In genomic region chr11:119207607-119208006, GRCh38 we compare ENCODE assay signal across 8 cellular contexts. TPM values are rescaled to one million over a fixed set of nuclear protein-coding genes. Genes with fewer than 3 reads are reported as not detected.
DNase-seq lines count a peak whose midpoint lies in the region; ATAC-seq, FAIRE-seq and TF ChIP-seq lines count a peak whose summit lies in the region.

No MANE protein-coding gene starts in this region.

- no peak for TF ChIP-seq CTCF in neural crest cell (conservative IDR thresholded peaks at IDR 0.05)
- no peak for TF ChIP-seq CTCF in D721Med (IDR thresholded peaks at IDR 0.05; ENCODE audit: insufficient read depth, missing control alignments)

- POLR2A ChIA-PET in CD4-positive, alpha-beta memory T cell (lab: Charles Lee; ENCODE audit: partially characterized antibody): interaction anchor here (1.5 to 3.3 kb wide), 5 partner anchors 11 to 76 kb away, joined by 7 to 44 read pairs (median 24); no protein-coding TSS in a partner anchor

- no peak for FAIRE-seq in D721Med (lab: Jason Lieb, UNC)

- no peaks in the 10 kb centered on the region for H3K9me3 Mint-ChIP-seq in CD4-positive, alpha-beta memory T cell
- H3K9me3 Mint-ChIP-seq in neural crest cell: no peaks in the 10 kb centered on the region

- peaks cover 15 to 57% (median 29%) of the 10 kb centered on the region in 4 donors for H3K4me1 Mint-ChIP-seq in CD4-positive, alpha-beta memory T cell
- peaks cover 37% of the 10 kb centered on the region for H3K4me1 Mint-ChIP-seq in neural crest cell

- H3K9me3 ChIP-seq in CD4-positive, alpha-beta memory T cell (ENCODE audit: control insufficient read depth in 1 of 2, low read length in 2 of 2): no peaks in the 10 kb centered on the region
- H3K9me3 ChIP-seq in MG63: no peaks in the 10 kb centered on the region
- H3K9me3 ChIP-seq in duodenal mucosa (ENCODE audit: control insufficient read depth in 1 of 2, low read length in 2 of 2): no peaks in the 10 kb centered on the region

- no peak overlapping the region for H3K27ac ChIP-seq in CD4-positive, alpha-beta memory T cell (ENCODE audit: low read depth, low read length)
- H3K27ac ChIP-seq in duodenal mucosa (ENCODE audit: low read depth, low read length): no peak overlapping the region

- no peaks in the 10 kb centered on the region for H3K27me3 ChIP-seq in CD4-positive, alpha-beta memory T cell (ENCODE audit: insufficient read depth, low read length)
- H3K27me3 ChIP-seq in MG63 (no peaks in the 10 kb centered on the region), duodenal mucosa (ENCODE audit: control insufficient read depth in 1 of 2, insufficient read depth in 2 of 2, low read length in 2 of 2) (no peaks in the 10 kb centered on the region)

- DNase-seq in CD4-positive, alpha-beta memory T cell: no peak
- DNase-seq in MG63 (no peak), neural crest cell (ENCODE audit: low read depth, low spot score) (no peak), DMS79 treated with DMSO at 0.1 percent for 48 hours (lab: John Stamatoyannopoulos, UW) (no peak), D721Med (ENCODE audit: insufficient read length, low spot score) (no peak), amygdala (lab: John Stamatoyannopoulos, UW) (no peak)

- no peaks in the 10 kb centered on the region for H3K27me3 Mint-ChIP-seq in CD4-positive, alpha-beta memory T cell
- no peaks in the 10 kb centered on the region for H3K27me3 Mint-ChIP-seq in neural crest cell (ENCODE audit: low read depth)

- no peak overlapping the region for H3K9ac ChIP-seq in duodenal mucosa (ENCODE audit: low read depth in 1 of 2, low read length in 2 of 2)

- peaks cover 35% of the 10 kb centered on the region for H3K4me1 ChIP-seq in CD4-positive, alpha-beta memory T cell (ENCODE audit: insufficient read depth, low read length)
- peaks cover 14 to 19% of the 10 kb centered on the region in 2 donors for H3K4me1 ChIP-seq in duodenal mucosa (ENCODE audit: control insufficient read depth in 1 of 2, insufficient read depth in 2 of 2, low read length in 2 of 2)

- H3K36me3 Mint-ChIP-seq in CD4-positive, alpha-beta memory T cell: peaks cover 4 to 6% of the 10 kb centered on the region in 2 donors
- no peaks in the 10 kb centered on the region for H3K36me3 Mint-ChIP-seq in neural crest cell (ENCODE audit: low read depth)

- ATAC-seq in GM21381 (IDR thresholded peaks at IDR 0.05; ENCODE audit: unreplicated experiment): no peak

- peak overlapping the region; percentile 64 to 94 for H3K4me3 ChIP-seq in CD4-positive, alpha-beta memory T cell (ENCODE audit: low read length in 2 of 2)
- H3K4me3 ChIP-seq in MG63 (peak overlapping the region; percentile 99), duodenal mucosa (ENCODE audit: low read depth in 1 of 2, low read length in 2 of 2) (peak overlapping the region; percentile 19 to 89)

- H3K4me3 Mint-ChIP-seq in CD4-positive, alpha-beta memory T cell: peak overlapping the region; percentile 91 to 100 (median 96)
- H3K4me3 Mint-ChIP-seq in neural crest cell: peak overlapping the region; percentile 99

- intact Hi-C loops in CD4-positive, alpha-beta memory T cell (cut with micrococcal nuclease): loop anchor here (2.0 to 5.0 kb wide), 2 partner anchors 21 to 35 kb away; no protein-coding TSS in a partner anchor

- H3K27ac Mint-ChIP-seq in CD4-positive, alpha-beta memory T cell: peak overlapping the region in 4 of 7 donors; percentile 80 to 96 (median 94)
- no peak overlapping the region for H3K27ac Mint-ChIP-seq in neural crest cell (ENCODE audit: unreplicated experiment)

- CTCF ChIA-PET in CD4-positive, alpha-beta memory T cell (lab: Charles Lee; ENCODE audit: partially characterized antibody): interaction anchor here (0.9 to 4.9 kb wide), 5 partner anchors 19 to 115 kb away, joined by 5 to 79 read pairs (median 45); no protein-coding TSS in a partner anchor

- H3K36me3 ChIP-seq in CD4-positive, alpha-beta memory T cell (ENCODE audit: insufficient read depth, low read length): no peaks in the 10 kb centered on the region
- H3K36me3 ChIP-seq in MG63: no peaks in the 10 kb centered on the region
- H3K36me3 ChIP-seq in duodenal mucosa (ENCODE audit: control insufficient read depth in 1 of 2, insufficient read depth in 2 of 2, low read length in 2 of 2): no peaks in the 10 kb centered on the region

RNA-seq across cellular contexts. Expression of gene CBL, which starts 1.5 kb away (rescaled TPM):
- 10 to 100 TPM; 39.5 to 39.8 TPM for total RNA-seq in CD4-positive, alpha-beta memory T cell
- 10 to 100 TPM in 1 of 2 donors, 1 to 10 TPM in 1; 3.6 to 15.6 TPM for polyA plus RNA-seq in CD4-positive, alpha-beta memory T cell
- 5.7 and 6.2 TPM in 2 replicates for total RNA-seq in MG63 (2014; rRNA removed; shearing (Covaris generic); ENCODE audit: low replicate concordance)
- total RNA-seq in neural crest cell: 43.5 and 44.1 TPM in 2 replicates

RNA-seq across cellular contexts. Expression of gene NHERF4, which starts 22.3 kb away (rescaled TPM):
- 1 to 10 TPM in 1 of 2 experiments, under 1 TPM in 1; 0.86 to 1.1 TPM for total RNA-seq in CD4-positive, alpha-beta memory T cell
- not detected for polyA plus RNA-seq in CD4-positive, alpha-beta memory T cell
- not detected in 2 replicates for total RNA-seq in MG63 (2014; rRNA removed; shearing (Covaris generic); ENCODE audit: low replicate concordance)
- total RNA-seq in neural crest cell: 0.14 and 0.42 TPM in 2 replicates

RNA-seq across cellular contexts. Expression of gene NLRX1, which starts 39.1 kb away (rescaled TPM):
- total RNA-seq in CD4-positive, alpha-beta memory T cell: 1 to 10 TPM; 8.8 to 9.2 TPM
- polyA plus RNA-seq in CD4-positive, alpha-beta memory T cell: 1 to 10 TPM; 5.5 to 7.4 TPM
- total RNA-seq in MG63 (2014; rRNA removed; shearing (Covaris generic); ENCODE audit: low replicate concordance): 12.9 and 16.8 TPM in 2 replicates
- total RNA-seq in neural crest cell: 9.1 and 9.3 TPM in 2 replicates

RNA-seq across cellular contexts. Expression of gene ABCG4, which starts 58.8 kb away (rescaled TPM):
- total RNA-seq in CD4-positive, alpha-beta memory T cell: under 1 TPM in 1 of 2 experiments, not detected in 1; 0.09 TPM
- polyA plus RNA-seq in CD4-positive, alpha-beta memory T cell: not detected
- not detected in 2 replicates for total RNA-seq in MG63 (2014; rRNA removed; shearing (Covaris generic); ENCODE audit: low replicate concordance)
- total RNA-seq in neural crest cell: 3.1 and 3.3 TPM in 2 replicates
